Comparison of ENCODE assay signal across 1 cellular context in genomic region chr17:386145-386876, GRCh38.
TF ChIP-seq lines count a peak whose summit lies in the region.

No MANE protein-coding gene starts in this region.

TF ChIP-seq in GM23338, 12 proteins besides CTCF, POLR2A, EP300 and RAD21:
- TF ChIP-seq ZNF462 (CRISPR knock-in tag; IDR thresholded peaks at IDR 0.05) (no peak), STAT1 (IDR thresholded peaks at IDR 0.05; ENCODE audit: unreplicated experiment) (no peak), CREB1 (CRISPR knock-in tag; IDR thresholded peaks at IDR 0.05; ENCODE audit: low read depth) (no peak), ZNF331 (CRISPR knock-in tag; IDR thresholded peaks at IDR 0.05; ENCODE audit: low read depth) (no peak), EZH2phosphoT487 (IDR thresholded peaks at IDR 0.05; ENCODE audit: unreplicated experiment) (no peak), ZNF114 (CRISPR knock-in tag; IDR thresholded peaks at IDR 0.05) (no peak), POLR2AphosphoS5 (IDR thresholded peaks at IDR 0.05; ENCODE audit: low read depth) (no peak), JUNB (IDR thresholded peaks at IDR 0.05; ENCODE audit: unreplicated experiment) (no peak), EZH2 (IDR thresholded peaks at IDR 0.05; ENCODE audit: low read depth, unreplicated experiment) (no peak)
- TF ChIP-seq, protein P1, sequence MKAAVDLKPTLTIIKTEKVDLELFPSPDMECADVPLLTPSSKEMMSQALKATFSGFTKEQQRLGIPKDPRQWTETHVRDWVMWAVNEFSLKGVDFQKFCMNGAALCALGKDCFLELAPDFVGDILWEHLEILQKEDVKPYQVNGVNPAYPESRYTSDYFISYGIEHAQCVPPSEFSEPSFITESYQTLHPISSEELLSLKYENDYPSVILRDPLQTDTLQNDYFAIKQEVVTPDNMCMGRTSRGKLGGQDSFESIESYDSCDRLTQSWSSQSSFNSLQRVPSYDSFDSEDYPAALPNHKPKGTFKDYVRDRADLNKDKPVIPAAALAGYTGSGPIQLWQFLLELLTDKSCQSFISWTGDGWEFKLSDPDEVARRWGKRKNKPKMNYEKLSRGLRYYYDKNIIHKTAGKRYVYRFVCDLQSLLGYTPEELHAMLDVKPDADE (IDR thresholded peaks at IDR 0.05): no peak
- TF ChIP-seq, protein P2, sequence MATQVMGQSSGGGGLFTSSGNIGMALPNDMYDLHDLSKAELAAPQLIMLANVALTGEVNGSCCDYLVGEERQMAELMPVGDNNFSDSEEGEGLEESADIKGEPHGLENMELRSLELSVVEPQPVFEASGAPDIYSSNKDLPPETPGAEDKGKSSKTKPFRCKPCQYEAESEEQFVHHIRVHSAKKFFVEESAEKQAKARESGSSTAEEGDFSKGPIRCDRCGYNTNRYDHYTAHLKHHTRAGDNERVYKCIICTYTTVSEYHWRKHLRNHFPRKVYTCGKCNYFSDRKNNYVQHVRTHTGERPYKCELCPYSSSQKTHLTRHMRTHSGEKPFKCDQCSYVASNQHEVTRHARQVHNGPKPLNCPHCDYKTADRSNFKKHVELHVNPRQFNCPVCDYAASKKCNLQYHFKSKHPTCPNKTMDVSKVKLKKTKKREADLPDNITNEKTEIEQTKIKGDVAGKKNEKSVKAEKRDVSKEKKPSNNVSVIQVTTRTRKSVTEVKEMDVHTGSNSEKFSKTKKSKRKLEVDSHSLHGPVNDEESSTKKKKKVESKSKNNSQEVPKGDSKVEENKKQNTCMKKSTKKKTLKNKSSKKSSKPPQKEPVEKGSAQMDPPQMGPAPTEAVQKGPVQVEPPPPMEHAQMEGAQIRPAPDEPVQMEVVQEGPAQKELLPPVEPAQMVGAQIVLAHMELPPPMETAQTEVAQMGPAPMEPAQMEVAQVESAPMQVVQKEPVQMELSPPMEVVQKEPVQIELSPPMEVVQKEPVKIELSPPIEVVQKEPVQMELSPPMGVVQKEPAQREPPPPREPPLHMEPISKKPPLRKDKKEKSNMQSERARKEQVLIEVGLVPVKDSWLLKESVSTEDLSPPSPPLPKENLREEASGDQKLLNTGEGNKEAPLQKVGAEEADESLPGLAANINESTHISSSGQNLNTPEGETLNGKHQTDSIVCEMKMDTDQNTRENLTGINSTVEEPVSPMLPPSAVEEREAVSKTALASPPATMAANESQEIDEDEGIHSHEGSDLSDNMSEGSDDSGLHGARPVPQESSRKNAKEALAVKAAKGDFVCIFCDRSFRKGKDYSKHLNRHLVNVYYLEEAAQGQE (IDR thresholded peaks at IDR 0.05; ENCODE audit: unreplicated experiment): no peak
